In genomic region chr10:132865851-132866600, GRCh38 we compare ENCODE assay signal across 22 cellular contexts.
DNase-seq lines count a peak whose midpoint lies in the region; ATAC-seq, FAIRE-seq and TF ChIP-seq lines count a peak whose summit lies in the region.
"Had no signal": no experiment of that assay in that cellular context is flagged by ENCODE, and none has a peak within 500 bp of the region (broad histone marks: within the 10 kb centered on the region; RNA-seq: fewer than 3 reads in every experiment).

No MANE protein-coding gene starts in this region.

- ATAC-seq in activated T-cell treated with anti-CD3 and anti-CD28 coated beads, Interleukin-2, amount 50 U/mL, for 72 hours (replicated peaks in 1 of 2) = no peak
- peak; percentile 24 for ATAC-seq in stimulated activated memory B cell treated with anti-CD40 and anti-IgM and Interleukin-4, amounts not matched to agents 10 μg/mL and 1 μg/mL and 100 μg/mL, for 72 hours
- ATAC-seq: heart right ventricle, PC-3 had no signal

- no peaks in the 10 kb centered on the region for H3K4me1 Mint-ChIP-seq in activated T-cell treated with anti-CD3 and anti-CD28 coated beads, Interleukin-2, amount 50 U/mL, for 72 hours (ENCODE audit: low read depth)
- H3K4me1 Mint-ChIP-seq in stimulated activated memory B cell treated with anti-CD40 and anti-IgM and Interleukin-4, amounts not matched to agents 10 μg/mL and 1 μg/mL and 100 μg/mL, for 72 hours = no peaks in the 10 kb centered on the region

- H3K27me3 ChIP-seq in Peyer's patch = no peaks in the 10 kb centered on the region
- H3K27me3 ChIP-seq: SJSA1 had no signal

- H3K4me1 ChIP-seq in Peyer's patch (no peaks in the 10 kb centered on the region), kidney (ENCODE audit: control insufficient read depth in 1 of 2, insufficient read depth in 1 of 2, low read depth in 1 of 2, low read length in 2 of 2) (no peaks in the 10 kb centered on the region)
- H3K4me1 ChIP-seq: heart right ventricle, SJSA1 had no signal

- no peak overlapping the region for H3K27ac ChIP-seq in Peyer's patch
- H3K27ac ChIP-seq in kidney (ENCODE audit: low read depth in 2 of 2, low read length in 2 of 2) = no peak overlapping the region
- H3K27ac ChIP-seq: heart right ventricle, KMS-11, SJSA1, WERI-Rb-1 had no signal

- H3K9me3 ChIP-seq in Peyer's patch (no peaks in the 10 kb centered on the region), kidney (ENCODE audit: control insufficient read depth in 1 of 2, low read length in 2 of 2) (no peaks in the 10 kb centered on the region)
- H3K9me3 ChIP-seq: SJSA1 had no signal

- TF ChIP-seq CTCF in Peyer's patch (IDR thresholded peaks at IDR 0.05) = no peak
- TF ChIP-seq CTCF in kidney (IDR thresholded peaks at IDR 0.05; ENCODE audit: borderline replicate concordance, extremely low read depth, insufficient read depth) = no peak

- intact Hi-C loops in kidney (cut with DNase I) = no loop called here

- H3K4me3 ChIP-seq in Peyer's patch (no peak overlapping the region), kidney (ENCODE audit: low read length in 2 of 2) (no peak overlapping the region)
- H3K4me3 ChIP-seq: heart right ventricle, SJSA1 had no signal

- H3K27ac Mint-ChIP-seq in activated T-cell treated with anti-CD3 and anti-CD28 coated beads, Interleukin-2, amount 50 U/mL, for 72 hours = no peak overlapping the region
- H3K27ac Mint-ChIP-seq in stimulated activated memory B cell treated with anti-CD40 and anti-IgM and Interleukin-4, amounts not matched to agents 10 μg/mL and 1 μg/mL and 100 μg/mL, for 72 hours = no peak overlapping the region
- H3K27ac Mint-ChIP-seq: activated CD4-positive, alpha-beta memory T cell treated with anti-CD3 and anti-CD28 coated beads for 36 hours had no signal

- H3K9me3 Mint-ChIP-seq in activated T-cell treated with anti-CD3 and anti-CD28 coated beads, Interleukin-2, amount 50 U/mL, for 72 hours = no peaks in the 10 kb centered on the region
- H3K9me3 Mint-ChIP-seq in stimulated activated memory B cell treated with anti-CD40 and anti-IgM and Interleukin-4, amounts not matched to agents 10 μg/mL and 1 μg/mL and 100 μg/mL, for 72 hours = no peaks in the 10 kb centered on the region
- H3K9me3 Mint-ChIP-seq: activated CD4-positive, alpha-beta memory T cell treated with anti-CD3 and anti-CD28 coated beads for 36 hours had no signal

- no peak overlapping the region for H3K4me3 Mint-ChIP-seq in activated T-cell treated with anti-CD3 and anti-CD28 coated beads, Interleukin-2, amount 50 U/mL, for 72 hours
- H3K4me3 Mint-ChIP-seq in stimulated activated memory B cell treated with anti-CD40 and anti-IgM and Interleukin-4, amounts not matched to agents 10 μg/mL and 1 μg/mL and 100 μg/mL, for 72 hours = no peak overlapping the region
- H3K4me3 Mint-ChIP-seq: activated CD4-positive, alpha-beta memory T cell treated with anti-CD3 and anti-CD28 coated beads for 36 hours had no signal

- peaks cover 7% of the 10 kb centered on the region for H3K27me3 Mint-ChIP-seq in activated T-cell treated with anti-CD3 and anti-CD28 coated beads, Interleukin-2, amount 50 U/mL, for 72 hours (ENCODE audit: low read depth)
- H3K27me3 Mint-ChIP-seq in stimulated activated memory B cell treated with anti-CD40 and anti-IgM and Interleukin-4, amounts not matched to agents 10 μg/mL and 1 μg/mL and 100 μg/mL, for 72 hours = peaks cover 73% of the 10 kb centered on the region

- TF ChIP-seq POLR2A in Peyer's patch (IDR thresholded peaks at IDR 0.05) = no peak
- TF ChIP-seq POLR2A in erythroblast (IDR thresholded peaks at IDR 0.05; ENCODE audit: low read length) = no peak

- H3K36me3 ChIP-seq in Peyer's patch (no peaks in the 10 kb centered on the region), kidney (ENCODE audit: control insufficient read depth in 1 of 2, insufficient read depth in 2 of 2, low read length in 2 of 2) (no peaks in the 10 kb centered on the region)
- H3K36me3 ChIP-seq: heart right ventricle, SJSA1, WERI-Rb-1 had no signal

- H3K36me3 Mint-ChIP-seq in activated T-cell treated with anti-CD3 and anti-CD28 coated beads, Interleukin-2, amount 50 U/mL, for 72 hours (ENCODE audit: insufficient read depth in 2 of 2) = no peaks in the 10 kb centered on the region
- H3K36me3 Mint-ChIP-seq in stimulated activated memory B cell treated with anti-CD40 and anti-IgM and Interleukin-4, amounts not matched to agents 10 μg/mL and 1 μg/mL and 100 μg/mL, for 72 hours = no peaks in the 10 kb centered on the region
- H3K36me3 Mint-ChIP-seq: activated CD4-positive, alpha-beta memory T cell treated with anti-CD3 and anti-CD28 coated beads for 36 hours had no signal

- FAIRE-seq in kidney (lab: Jason Lieb, UNC) = no peak
- FAIRE-seq: endometrium had no signal

- no peak overlapping the region for H3K9ac ChIP-seq in kidney (ENCODE audit: low read length in 2 of 2)
- H3K9ac ChIP-seq: KMS-11 had no signal

- peak; percentile 11 for DNase-seq in activated T-cell treated with anti-CD3 and anti-CD28 coated beads, Interleukin-2, amount 50 U/mL, for 1 hour
- no peak for DNase-seq in activated T-cell treated with anti-CD3 and anti-CD28 coated beads, Interleukin-2, amount 50 U/mL, for 72 hours
- DNase-seq in Peyer's patch (peak in 2 of 3 donors; percentile 37 to 44), kidney (peak; percentile 44), erythroblast (lab: John Stamatoyannopoulos, UW) (no peak), occipital lobe (lab: John Stamatoyannopoulos, UW) (no peak), NOMO-1 treated with dmso at 0.1 percent for 144 hours (lab: John Stamatoyannopoulos, UW; ENCODE audit: unreplicated experiment) (no peak)
- DNase-seq: activated CD4-positive, alpha-beta memory T cell treated with anti-CD3 and anti-CD28 coated beads for 36 hours; COR-L47; cortex of kidney; DMS79 treated with DMSO at 0.1 percent for 48 hours; NCI-H187 treated with DMSO at 0.1 percent for 48 hours; NCI-H345; PC-3; stimulated activated naive CD4-positive, alpha-beta T cell; T-helper 2 cell had no signal

Comparison
In these comparisons a context has a peak if more than half of its experiments do, and no peak if none do; other contexts are left out.
1. DNase-seq: peak in activated T-cell treated with anti-CD3 and anti-CD28 coated beads, Interleukin-2, amount 50 U/mL, for 1 hour (single experiment), Peyer's patch (2 of 3) and kidney (single experiment); none in activated T-cell treated with anti-CD3 and anti-CD28 coated beads, Interleukin-2, amount 50 U/mL, for 72 hours (0 of 2), erythroblast (0 of 2), occipital lobe (single experiment) and NOMO-1 treated with dmso at 0.1 percent for 144 hours (single experiment).